In the genomic region with DNA sequence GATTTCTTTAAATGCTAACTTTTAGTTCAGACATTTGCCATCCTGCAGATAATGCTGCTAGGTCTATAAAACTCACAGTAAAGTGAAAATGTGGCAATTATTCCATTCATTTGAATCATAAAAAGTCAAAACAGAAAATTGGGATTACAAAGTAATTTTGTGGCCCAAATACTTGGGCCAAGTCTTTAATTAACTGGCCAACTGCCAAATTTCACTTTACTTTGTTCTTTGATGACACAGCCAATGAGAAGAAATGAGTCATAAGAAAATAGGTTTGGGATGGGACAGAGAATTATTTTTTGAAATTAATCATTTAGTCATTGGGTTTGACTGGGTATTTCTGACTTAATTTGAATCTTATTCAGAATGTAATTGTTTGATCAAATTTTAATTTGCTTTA, we compare ENCODE assay signal across 1 cellular context.
TF ChIP-seq lines count a peak whose summit lies in the region.

No MANE protein-coding gene starts in this region.

TF ChIP-seq in K562, 482 proteins besides CTCF, POLR2A, EP300 and RAD21 (continued from another document):
- TF ChIP-seq, protein P1, sequence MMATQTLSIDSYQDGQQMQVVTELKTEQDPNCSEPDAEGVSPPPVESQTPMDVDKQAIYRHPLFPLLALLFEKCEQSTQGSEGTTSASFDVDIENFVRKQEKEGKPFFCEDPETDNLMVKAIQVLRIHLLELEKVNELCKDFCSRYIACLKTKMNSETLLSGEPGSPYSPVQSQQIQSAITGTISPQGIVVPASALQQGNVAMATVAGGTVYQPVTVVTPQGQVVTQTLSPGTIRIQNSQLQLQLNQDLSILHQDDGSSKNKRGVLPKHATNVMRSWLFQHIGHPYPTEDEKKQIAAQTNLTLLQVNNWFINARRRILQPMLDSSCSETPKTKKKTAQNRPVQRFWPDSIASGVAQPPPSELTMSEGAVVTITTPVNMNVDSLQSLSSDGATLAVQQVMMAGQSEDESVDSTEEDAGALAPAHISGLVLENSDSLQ (IDR thresholded peaks at IDR 0.05) = no peak
- TF ChIP-seq MAFG (tag; conservative IDR thresholded peaks at IDR 0.05) (no peak), NFIC (IDR thresholded peaks at IDR 0.05) (peak; percentile 90), HMG20A (CRISPR knock-in tag; conservative IDR thresholded peaks at IDR 0.05) (no peak), PURB (CRISPR knock-in tag; IDR thresholded peaks at IDR 0.05; ENCODE audit: low read depth) (no peak), FOXJ3 (CRISPR knock-in tag; IDR thresholded peaks at IDR 0.05) (no peak)
